18 cellular contexts compared by ENCODE assay signal in genomic region chr2:191078165-191078867, GRCh38.
DNase-seq lines count a peak whose midpoint lies in the region; ATAC-seq and TF ChIP-seq lines count a peak whose summit lies in the region.
"Had no signal": no experiment of that assay in that cellular context is flagged by ENCODE, and none has a peak within 500 bp of the region (broad histone marks: within the 10 kb centered on the region; RNA-seq: fewer than 3 reads in every experiment).

No MANE protein-coding gene starts in this region.

- peak overlapping the region; percentile 58 for H3K9ac ChIP-seq in GM23248
- H3K9ac ChIP-seq: parathyroid adenoma had no signal

- no peak for DNase-seq in CD4-positive, alpha-beta T cell
- DNase-seq in GM23248 (no peak), fibroblast of peridontal ligament (ENCODE audit: extremely low read depth) (peak; percentile 36), kidney glomerular epithelial cell (lab: John Stamatoyannopoulos, UW) (no peak), NCI-H2107 (lab: John Stamatoyannopoulos, UW) (no peak), NCI-H446 (lab: John Stamatoyannopoulos, UW) (no peak)
- DNase-seq in T-helper 2 cell treated with Interferon-gamma antibody and Interleukin-4, amounts not matched to agents 5 μg/mL and 100 μg/mL, for 36 hours (ENCODE audit: low spot score) = no peak
- DNase-seq in effector memory CD4-positive, alpha-beta T cell = no peak
- DNase-seq: body of pancreas; dermis blood vessel endothelial cell; Karpas-422; NCI-H146; NCI-H524; PC-3; stimulated activated naive CD4-positive, alpha-beta T cell treated with Interleukin-2 at 50 U/mL for 16 hours had no signal

- 37 to 41% methylated on average over 3 of the region's 3 CpGs for WGBS in GM23248 (ENCODE audit: low coverage in 1 of 2, low lambda C conversion rate in 2 of 2, missing lambda C conversion rate in 2 of 2), 2 experiments

- H3K9me2 ChIP-seq in GM23248 (ENCODE audit: insufficient read depth) = 0 out of 2 replicates have a peak, but pooled peaks cover 3% of the 10 kb centered on the region

- POLR2A ChIA-PET in CD4-positive, alpha-beta T cell (lab: Charles Lee) = interaction anchor here (0.6 kb wide), 1 partner anchor 10 kb away, joined by 3 read pairs; no protein-coding TSS in a partner anchor

- H3K27me3 Mint-ChIP-seq in CD4-positive, alpha-beta T cell = no peaks in the 10 kb centered on the region
- H3K27me3 Mint-ChIP-seq in T-helper 2 cell treated with Interferon-gamma antibody and Interleukin-4, amounts not matched to agents 5 μg/mL and 100 μg/mL, for 36 hours (ENCODE audit: low read depth) = no peaks in the 10 kb centered on the region

- H3K4me3 Mint-ChIP-seq in CD4-positive, alpha-beta T cell = no peak overlapping the region
- H3K4me3 Mint-ChIP-seq in T-helper 2 cell treated with Interferon-gamma antibody and Interleukin-4, amounts not matched to agents 5 μg/mL and 100 μg/mL, for 36 hours = peak overlapping the region; percentile 78

- H2AFZ ChIP-seq in GM23248 = peak overlapping the region; percentile 94
- H2AFZ ChIP-seq: parathyroid adenoma had no signal

- no peaks in the 10 kb centered on the region; the same call in 1 of the 2 replicates for H3F3A ChIP-seq in GM23248 (ENCODE audit: insufficient read depth)

- H3K4me3 ChIP-seq in GM23248 = peak overlapping the region; percentile 67
- no peak overlapping the region for H3K4me3 ChIP-seq in effector memory CD4-positive, alpha-beta T cell (ENCODE audit: insufficient read depth, low read depth, low read length, poor library complexity, severe bottlenecking)
- H3K4me3 ChIP-seq: body of pancreas, smooth muscle cell had no signal

- no peaks in the 10 kb centered on the region for H3K79me2 ChIP-seq in GM23248 (ENCODE audit: insufficient read depth)
- H3K79me2 ChIP-seq: parathyroid adenoma had no signal

- in situ Hi-C loops in GM23248 (cut with MboI) = no loop called here

- H3K4me1 Mint-ChIP-seq in CD4-positive, alpha-beta T cell (ENCODE audit: low read depth) = peaks cover 20% of the 10 kb centered on the region
- H3K4me1 Mint-ChIP-seq in T-helper 2 cell treated with Interferon-gamma antibody and Interleukin-4, amounts not matched to agents 5 μg/mL and 100 μg/mL, for 36 hours (ENCODE audit: low read depth) = peaks cover 33% of the 10 kb centered on the region

- intact Hi-C loops in CD4-positive, alpha-beta T cell (cut with DNase I, micrococcal nuclease) = no loop called here

- H4K20me1 ChIP-seq in GM23248 (ENCODE audit: insufficient read depth) = no peaks in the 10 kb centered on the region

- no peaks in the 10 kb centered on the region for H3K9me3 ChIP-seq in CD4-positive, alpha-beta T cell (ENCODE audit: control insufficient read depth, low read length)
- H3K9me3 ChIP-seq in GM23248 (ENCODE audit: low read depth) = no peaks in the 10 kb centered on the region
- H3K9me3 ChIP-seq in effector memory CD4-positive, alpha-beta T cell (ENCODE audit: control insufficient read depth, low read length) = no peaks in the 10 kb centered on the region
- H3K9me3 ChIP-seq: body of pancreas had no signal

- H3K9me3 Mint-ChIP-seq in CD4-positive, alpha-beta T cell = peaks cover 3% of the 10 kb centered on the region
- H3K9me3 Mint-ChIP-seq in T-helper 2 cell treated with Interferon-gamma antibody and Interleukin-4, amounts not matched to agents 5 μg/mL and 100 μg/mL, for 36 hours = peaks cover 14% of the 10 kb centered on the region

- CTCF ChIA-PET in CD4-positive, alpha-beta T cell (lab: Charles Lee) = interaction anchor here (0.7 kb wide), 1 partner anchor 34 kb away, joined by 3 read pairs; no protein-coding TSS in a partner anchor

- TF ChIP-seq CTCF in CD4-positive, alpha-beta T cell (IDR thresholded peaks at IDR 0.05) = no peak

- peaks cover 74% of the 10 kb centered on the region for H3K36me3 Mint-ChIP-seq in CD4-positive, alpha-beta T cell (ENCODE audit: low read depth)
- peaks cover 73% of the 10 kb centered on the region for H3K36me3 Mint-ChIP-seq in T-helper 2 cell treated with Interferon-gamma antibody and Interleukin-4, amounts not matched to agents 5 μg/mL and 100 μg/mL, for 36 hours (ENCODE audit: low read depth)

- peak overlapping the region; percentile 73 for H3K4me2 ChIP-seq in GM23248 (ENCODE audit: unreplicated experiment)
- H3K4me2 ChIP-seq: smooth muscle cell had no signal

- no peaks in the 10 kb centered on the region for H3K27me3 ChIP-seq in CD4-positive, alpha-beta T cell (ENCODE audit: control insufficient read depth, insufficient read depth, low read length)
- no peaks in the 10 kb centered on the region for H3K27me3 ChIP-seq in GM23248 (replicated peaks; ENCODE audit: insufficient read depth)
- no peaks in the 10 kb centered on the region for H3K27me3 ChIP-seq in effector memory CD4-positive, alpha-beta T cell (replicated peaks; ENCODE audit: control insufficient read depth, insufficient read depth, low read length, poor library complexity, severe bottlenecking)
- H3K27me3 ChIP-seq: body of pancreas had no signal

- no peak for ATAC-seq in CD4-positive, alpha-beta T cell (ENCODE audit: poor library complexity)
- ATAC-seq: body of pancreas, esophagus mucosa, PC-3 had no signal

- peak overlapping the region; percentile 50 for H3K27ac Mint-ChIP-seq in CD4-positive, alpha-beta T cell
- peak overlapping the region; percentile 74 for H3K27ac Mint-ChIP-seq in T-helper 2 cell treated with Interferon-gamma antibody and Interleukin-4, amounts not matched to agents 5 μg/mL and 100 μg/mL, for 36 hours

- H3K4me1 ChIP-seq in GM23248 (ENCODE audit: insufficient read depth) = 0 out of 2 replicates have a peak, but pooled peaks cover 7% of the 10 kb centered on the region
- no peaks in the 10 kb centered on the region for H3K4me1 ChIP-seq in effector memory CD4-positive, alpha-beta T cell (ENCODE audit: control insufficient read depth, insufficient read depth, low read length, poor library complexity, severe bottlenecking)
- H3K4me1 ChIP-seq: body of pancreas, parathyroid adenoma had no signal

- no peaks in the 10 kb centered on the region for H3K36me3 ChIP-seq in GM23248 (ENCODE audit: low read depth)
- H3K36me3 ChIP-seq in effector memory CD4-positive, alpha-beta T cell (ENCODE audit: control insufficient read depth, insufficient read depth, low read length) = peaks cover 12% of the 10 kb centered on the region

- no peak overlapping the region for H3K27ac ChIP-seq in CD4-positive, alpha-beta T cell (ENCODE audit: low read depth, low read length)
- no peak overlapping the region for H3K27ac ChIP-seq in GM23248
- no peak overlapping the region for H3K27ac ChIP-seq in effector memory CD4-positive, alpha-beta T cell (ENCODE audit: insufficient read depth, low read length, poor library complexity, severe bottlenecking)
- H3K27ac ChIP-seq: body of pancreas, parathyroid adenoma had no signal
